Comparison of ENCODE assay signal across 8 cellular contexts in the genomic region with DNA sequence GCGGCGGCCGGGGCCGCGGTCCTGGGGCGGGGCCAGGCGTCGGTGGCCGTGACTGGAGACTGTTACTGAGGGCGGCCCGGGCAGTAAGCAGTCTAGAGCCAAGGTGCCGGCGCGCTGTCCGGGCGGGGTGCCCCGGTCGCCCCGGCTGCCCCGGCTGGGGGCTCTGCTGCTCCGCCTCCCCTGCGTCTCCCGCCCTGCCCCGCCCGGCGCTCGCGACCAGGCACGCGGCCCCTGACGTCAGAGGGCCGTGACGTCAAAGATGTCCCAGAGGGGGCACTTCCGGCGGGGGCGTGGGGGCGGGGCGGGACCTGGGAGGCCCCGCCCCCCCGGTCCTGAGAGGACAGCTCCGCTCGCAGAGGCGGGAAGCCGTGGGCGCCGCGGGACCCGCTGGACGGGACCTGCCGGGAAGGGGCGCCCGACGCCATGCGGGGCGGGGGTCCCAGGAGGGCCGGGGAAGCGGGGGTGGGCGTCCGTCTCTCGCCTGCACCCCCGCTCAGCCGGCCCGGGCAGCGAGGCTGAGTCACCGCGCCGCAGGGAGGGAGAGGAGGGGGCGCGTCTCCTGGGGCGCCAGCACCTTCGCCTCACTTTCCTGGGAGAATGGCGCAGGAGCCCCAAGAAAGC. TPM values are rescaled to one million over a fixed set of nuclear protein-coding genes. Genes with fewer than 3 reads are reported as not detected.
DNase-seq lines count a peak whose midpoint lies in the region; ATAC-seq and TF ChIP-seq lines count a peak whose summit lies in the region.

No MANE protein-coding gene starts in this region.

- H2AFZ ChIP-seq in neuron (ENCODE audit: low read depth, low read length): peak overlapping the region; percentile 51

- H3K36me3 ChIP-seq in neuron (ENCODE audit: insufficient read depth, low read length) (peaks cover 3% of the 10 kb centered on the region), urinary bladder (ENCODE audit: insufficient read depth) (no peaks in the 10 kb centered on the region)

- peak; percentile 27 for ATAC-seq in HG02840 (IDR thresholded peaks at IDR 0.05; ENCODE audit: low FRiP score, unreplicated experiment)
- no peak for ATAC-seq in GM21360 (IDR thresholded peaks at IDR 0.05; ENCODE audit: unreplicated experiment)

- H3K4me1 ChIP-seq in neuron (ENCODE audit: insufficient read depth, low read length) (peaks cover 27% of the 10 kb centered on the region), urinary bladder (ENCODE audit: insufficient read depth) (peaks cover 2% of the 10 kb centered on the region)

- no peak overlapping the region for H3K27ac ChIP-seq in urinary bladder (ENCODE audit: low read depth)

- H3K9me3 ChIP-seq in neuron (ENCODE audit: low read length): no peaks in the 10 kb centered on the region

- TF ChIP-seq CTCF in fibroblast of villous mesenchyme (IDR thresholded peaks at IDR 0.05; ENCODE audit: insufficient read depth, low read depth, low read length): no peak

- DNase-seq in ELR (ENCODE audit: low read depth) (peak; percentile 72), NCI-H748 treated with DMSO at 0.1 percent for 48 hours (lab: John Stamatoyannopoulos, UW) (peak; percentile 49), fibroblast of villous mesenchyme (ENCODE audit: low read depth) (peak; percentile 83)
- peak; percentile 78 to 83 for DNase-seq in activated T-cell treated with anti-CD3 and anti-CD28 coated beads, Interleukin-2, amount 50 U/mL, for 48 hours

- H3K4me3 ChIP-seq in fibroblast of villous mesenchyme (ENCODE audit: low read depth, low read length): peak overlapping the region; percentile 49
- peak overlapping the region; percentile 47 for H3K4me3 ChIP-seq in neuron (ENCODE audit: low read length)
- peak overlapping the region; percentile 58 for H3K4me3 ChIP-seq in urinary bladder (ENCODE audit: low read depth, low read length)

- WGBS in urinary bladder: under 1% methylated on average over 72 of the region's 72 CpGs

- no peaks in the 10 kb centered on the region for H3K27me3 ChIP-seq in neuron (ENCODE audit: insufficient read depth, low read length)

RNA-seq across cellular contexts. Expression of gene HIC1, which starts 4.5 kb away (rescaled TPM):
- 81.6 and 102 TPM in 2 replicates for total RNA-seq in fibroblast of villous mesenchyme
- 31.4 TPM for total RNA-seq in urinary bladder
- 19.2 TPM for polyA plus RNA-seq in urinary bladder

RNA-seq across cellular contexts. Expression of gene OVCA2, which starts 8.5 kb away (rescaled TPM):
- total RNA-seq in fibroblast of villous mesenchyme: 48.4 and 61.8 TPM in 2 replicates
- 9.5 TPM for total RNA-seq in urinary bladder
- 40.1 TPM for polyA plus RNA-seq in urinary bladder

RNA-seq across cellular contexts. Expression of gene DPH1, which starts 20.4 kb away (rescaled TPM):
- total RNA-seq in fibroblast of villous mesenchyme: 45.1 and 58.7 TPM in 2 replicates
- total RNA-seq in urinary bladder: 17.4 TPM
- 36.5 TPM for polyA plus RNA-seq in urinary bladder

RNA-seq across cellular contexts. Expression of gene RTN4RL1, which starts 25.2 kb away (rescaled TPM):
- total RNA-seq in fibroblast of villous mesenchyme (0.43 TPM in 1 of 2 replicates, not detected in the other), urinary bladder (1.3 TPM)
- 4.5 TPM for polyA plus RNA-seq in urinary bladder
